In genomic region chr19:56066152-56067023, GRCh38 we compare ENCODE assay signal across 8 cellular contexts. TPM values are rescaled to one million over a fixed set of nuclear protein-coding genes. Genes with fewer than 3 reads are reported as not detected.
A peak's percentile ranks its signal among the peaks of the same experiment; 100 is the strongest.
DNase-seq lines count a peak whose midpoint lies in the region; ATAC-seq and TF ChIP-seq lines count a peak whose summit lies in the region.

No MANE protein-coding gene starts in this region.

- H3K4me1 ChIP-seq in Caco-2 = 0 out of 2 replicates have a peak, but pooled peaks cover 3% of the 10 kb centered on the region

- no TSS peak for BruUV-seq in Caco-2 (replicated peaks; lab: Mats Ljungman, UMichigan)

- H3K9me3 Mint-ChIP-seq in Caco-2 (ENCODE audit: unreplicated experiment) = no peaks in the 10 kb centered on the region
- H3K9me3 Mint-ChIP-seq in natural killer cell treated with Interleukin-12 subunit alpha and Interleukin-12 subunit beta and Interleukin-15 and Interleukin-18, amount 100 ng/mL, for 72 hours = no peaks in the 10 kb centered on the region

- DNase-seq in Caco-2 (peak; percentile 77 to 81), NCI-H748 treated with DMSO at 0.1 percent for 48 hours (lab: John Stamatoyannopoulos, UW) (peak; percentile 61), activated T-cell treated with anti-CD3 and anti-CD28 coated beads for 24 hours (ENCODE audit: low read depth) (peak; percentile 46), erythroblast (lab: John Stamatoyannopoulos, UW) (peak; percentile 40 to 75)
- peak; percentile 84 for DNase-seq in natural killer cell treated with Interleukin-12 subunit alpha and Interleukin-12 subunit beta and Interleukin-15 and Interleukin-18, amount 100 ng/mL, for 72 hours (ENCODE audit: low spot score)
- DNase-seq in stimulated activated naive CD4-positive, alpha-beta T cell (lab: John Stamatoyannopoulos, UW) = peak; percentile 22 to 82 (median 56)

- POLR2A ChIA-PET in Caco-2 (lab: Charles Lee) = no interaction called here

- TF ChIP-seq CTCF in Caco-2 (IDR thresholded peaks at IDR 0.05; ENCODE audit: insufficient read depth in 1 of 2, low read depth in 1 of 2, low read length in 1 of 2, severe bottlenecking in 1 of 2, unreplicated experiment in 1 of 2) = peak; percentile 95 to 96

- H3K27me3 ChIP-seq in Caco-2 (replicated peaks; ENCODE audit: control insufficient read depth, insufficient read depth, low read length) = no peaks in the 10 kb centered on the region

- peak overlapping the region; percentile 52 for H3K4me3 Mint-ChIP-seq in Caco-2 (ENCODE audit: unreplicated experiment)
- H3K4me3 Mint-ChIP-seq in natural killer cell treated with Interleukin-12 subunit alpha and Interleukin-12 subunit beta and Interleukin-15 and Interleukin-18, amount 100 ng/mL, for 72 hours = peak overlapping the region; percentile 68

- intact Hi-C loops in Caco-2 (cut with micrococcal nuclease; ENCODE audit: unreplicated experiment) = loop anchor here (1.0 kb wide), 2 partner anchors 106 to 267 kb away; no protein-coding TSS in a partner anchor

- no peaks in the 10 kb centered on the region for H3K9me3 ChIP-seq in Caco-2

- peaks cover 18% of the 10 kb centered on the region for H3K27me3 Mint-ChIP-seq in Caco-2 (ENCODE audit: insufficient read depth, unreplicated experiment)
- peaks cover 7 to 17% of the 10 kb centered on the region in 2 donors for H3K27me3 Mint-ChIP-seq in natural killer cell treated with Interleukin-12 subunit alpha and Interleukin-12 subunit beta and Interleukin-15 and Interleukin-18, amount 100 ng/mL, for 72 hours

- H3K36me3 Mint-ChIP-seq in Caco-2 (ENCODE audit: insufficient read depth, unreplicated experiment) = no peaks in the 10 kb centered on the region
- no peaks in the 10 kb centered on the region for H3K36me3 Mint-ChIP-seq in natural killer cell treated with Interleukin-12 subunit alpha and Interleukin-12 subunit beta and Interleukin-15 and Interleukin-18, amount 100 ng/mL, for 72 hours

- ATAC-seq in HG02678 (IDR thresholded peaks at IDR 0.05; ENCODE audit: unreplicated experiment) (peak; percentile 49), HG02840 (IDR thresholded peaks at IDR 0.05; ENCODE audit: low FRiP score, unreplicated experiment) (no peak)
- peak; percentile 76 to 83 for ATAC-seq in natural killer cell treated with Interleukin-12 subunit alpha and Interleukin-12 subunit beta and Interleukin-15 and Interleukin-18, amount 100 ng/mL, for 72 hours

- no peak for TF ChIP-seq POLR2A in erythroblast (IDR thresholded peaks at IDR 0.05; ENCODE audit: low read length)

- H3K4me1 Mint-ChIP-seq in Caco-2 (ENCODE audit: low read depth, unreplicated experiment) = no peaks in the 10 kb centered on the region
- peaks cover 5 to 9% of the 10 kb centered on the region in 2 donors for H3K4me1 Mint-ChIP-seq in natural killer cell treated with Interleukin-12 subunit alpha and Interleukin-12 subunit beta and Interleukin-15 and Interleukin-18, amount 100 ng/mL, for 72 hours (ENCODE audit: low read depth in 2 of 2)

- no peak overlapping the region for H3K4me3 ChIP-seq in Caco-2 (ENCODE audit: low read depth, low read length)

- H3K36me3 ChIP-seq in Caco-2 (ENCODE audit: control insufficient read depth, insufficient read depth, low read length) = no peaks in the 10 kb centered on the region

- H3K27ac Mint-ChIP-seq in Caco-2 (ENCODE audit: unreplicated experiment) = no peak overlapping the region
- no peak overlapping the region for H3K27ac Mint-ChIP-seq in natural killer cell treated with Interleukin-12 subunit alpha and Interleukin-12 subunit beta and Interleukin-15 and Interleukin-18, amount 100 ng/mL, for 72 hours

- CTCF ChIA-PET in Caco-2 (lab: Charles Lee) = interaction anchor here (0.6 to 2.5 kb wide), 18 partner anchors 10 to 364 kb away, joined by 3 to 58 read pairs (median 4); partner anchors contain the start of genes ZNF444 and ZNF787

RNA-seq across cellular contexts. Expression of gene ZNF787, which starts 54.7 kb away (rescaled TPM):
- 58.1 and 60.0 TPM in 2 replicates for total RNA-seq in Caco-2 (2022)
- 10 to 100 TPM; 39.2 to 60.6 TPM for total RNA-seq in natural killer cell treated with Interleukin-12 subunit alpha and Interleukin-12 subunit beta and Interleukin-15 and Interleukin-18, amount 100 ng/mL, for 72 hours
